20 cellular contexts compared by ENCODE assay signal in the genomic region with DNA sequence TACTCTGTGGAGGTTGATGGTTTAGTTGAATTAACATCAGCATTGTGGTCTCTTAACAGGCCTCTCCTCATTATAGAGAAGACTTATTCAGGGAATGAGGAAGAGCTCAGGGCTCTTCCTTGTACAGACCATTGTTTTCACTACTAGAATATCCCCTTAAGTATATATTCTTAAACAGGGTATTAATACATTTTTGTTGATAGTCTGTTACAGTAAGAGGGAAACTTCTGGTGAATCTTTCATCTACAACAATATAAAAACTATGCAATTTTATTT.
"Had no signal": no experiment of that assay in that cellular context is flagged by ENCODE, and none has a peak within 500 bp of the region (broad histone marks: within the 10 kb centered on the region; RNA-seq: fewer than 3 reads in every experiment).

No MANE protein-coding gene starts in this region.

- ATAC-seq: activated CD8-positive, alpha-beta T cell treated with anti-CD3 and anti-CD28 coated beads for 36 hours; activated T-helper 17 cell treated with anti-CD3 and anti-CD28 coated beads, Interleukin-2, amount 50 U/mL, for 72 hours; naive thymus-derived CD4-positive, alpha-beta T cell; stimulated activated naive CD8-positive, alpha-beta T cell treated with anti-CD3 and anti-CD28 coated beads, Interleukin-15, Interleukin-2, amounts not matched to agents 100 U/mL and 50 U/mL, for 24 hours had no signal

- H3K4me3 Mint-ChIP-seq: activated CD4-positive, alpha-beta T cell treated with anti-CD3 and anti-CD28 coated beads, Interleukin-2, amount 10 ng/mL, durations not matched to agents 24 days and 14 days; activated CD8-positive, alpha-beta T cell treated with anti-CD3 and anti-CD28 coated beads for 36 hours; activated naive CD8-positive, alpha-beta T cell treated with anti-CD3 and anti-CD28 coated beads, Interleukin-2, amount 10 ng/mL, durations not matched to agents 7 days and 5 days; activated T-helper 17 cell treated with anti-CD3 and anti-CD28 coated beads, Interleukin-2, amount 50 U/mL, for 72 hours; brain; central memory CD8-positive, alpha-beta T cell; immature natural killer cell; naive thymus-derived CD4-positive, alpha-beta T cell had no signal

- H3K4me1 ChIP-seq: psoas muscle had no signal

- H3K27ac ChIP-seq: psoas muscle had no signal

- H3K27ac Mint-ChIP-seq: activated CD4-positive, alpha-beta T cell treated with anti-CD3 and anti-CD28 coated beads, Interleukin-2, amount 10 ng/mL, durations not matched to agents 24 days and 14 days; activated CD8-positive, alpha-beta T cell treated with anti-CD3 and anti-CD28 coated beads for 36 hours; activated naive CD8-positive, alpha-beta T cell treated with anti-CD3 and anti-CD28 coated beads, Interleukin-2, amount 10 ng/mL, durations not matched to agents 7 days and 5 days; activated T-helper 17 cell treated with anti-CD3 and anti-CD28 coated beads, Interleukin-2, amount 50 U/mL, for 72 hours; immature natural killer cell; naive thymus-derived CD4-positive, alpha-beta T cell had no signal

- H3K4me1 Mint-ChIP-seq: activated CD4-positive, alpha-beta T cell treated with anti-CD3 and anti-CD28 coated beads, Interleukin-2, amount 10 ng/mL, durations not matched to agents 24 days and 14 days; activated naive CD8-positive, alpha-beta T cell treated with anti-CD3 and anti-CD28 coated beads, Interleukin-2, amount 10 ng/mL, durations not matched to agents 7 days and 5 days; activated T-helper 17 cell treated with anti-CD3 and anti-CD28 coated beads, Interleukin-2, amount 50 U/mL, for 72 hours; central memory CD8-positive, alpha-beta T cell; immature natural killer cell; naive thymus-derived CD4-positive, alpha-beta T cell had no signal

- H3K27me3 Mint-ChIP-seq: brain had no signal

- DNase-seq: activated CD4-positive, alpha-beta T cell treated with anti-CD3 and anti-CD28 coated beads, Interleukin-2, amount 10 ng/mL, durations not matched to agents 24 days and 14 days; activated CD4-positive, CD25-positive, alpha-beta regulatory T cell; activated CD8-positive, alpha-beta T cell treated with anti-CD3 and anti-CD28 coated beads for 36 hours; activated naive CD4-positive, alpha-beta T cell; activated naive CD8-positive, alpha-beta T cell treated with anti-CD3 and anti-CD28 coated beads, Interleukin-2, amount 10 ng/mL, durations not matched to agents 7 days and 5 days; activated T-cell treated with anti-CD3 and anti-CD28 coated beads, Interleukin-2, amount 50 U/mL, for 1 hour; amygdala; cortex of kidney; immature natural killer cell; naive thymus-derived CD4-positive, alpha-beta T cell; psoas muscle; right cardiac atrium; stimulated activated naive CD8-positive, alpha-beta T cell treated with anti-CD3 and anti-CD28 coated beads, Interleukin-15, Interleukin-2, amounts not matched to agents 100 U/mL and 50 U/mL, for 24 hours; T-helper 1 cell; T-helper 9 cell had no signal

- H3K9me3 ChIP-seq: psoas muscle had no signal

- FAIRE-seq: endometrium had no signal

- H3K9me3 Mint-ChIP-seq: activated CD4-positive, alpha-beta T cell treated with anti-CD3 and anti-CD28 coated beads, Interleukin-2, amount 10 ng/mL, durations not matched to agents 24 days and 14 days; activated CD8-positive, alpha-beta T cell treated with anti-CD3 and anti-CD28 coated beads for 36 hours; activated naive CD8-positive, alpha-beta T cell treated with anti-CD3 and anti-CD28 coated beads, Interleukin-2, amount 10 ng/mL, durations not matched to agents 7 days and 5 days; activated T-helper 17 cell treated with anti-CD3 and anti-CD28 coated beads, Interleukin-2, amount 50 U/mL, for 72 hours; brain; central memory CD8-positive, alpha-beta T cell; immature natural killer cell; naive thymus-derived CD4-positive, alpha-beta T cell had no signal

- H3K36me3 Mint-ChIP-seq: activated naive CD8-positive, alpha-beta T cell treated with anti-CD3 and anti-CD28 coated beads, Interleukin-2, amount 10 ng/mL, durations not matched to agents 7 days and 5 days; brain; immature natural killer cell; naive thymus-derived CD4-positive, alpha-beta T cell had no signal

- H3K4me3 ChIP-seq: psoas muscle, skin epidermis had no signal
